ENCODE assay signal across 21 cellular contexts in the genomic region with DNA sequence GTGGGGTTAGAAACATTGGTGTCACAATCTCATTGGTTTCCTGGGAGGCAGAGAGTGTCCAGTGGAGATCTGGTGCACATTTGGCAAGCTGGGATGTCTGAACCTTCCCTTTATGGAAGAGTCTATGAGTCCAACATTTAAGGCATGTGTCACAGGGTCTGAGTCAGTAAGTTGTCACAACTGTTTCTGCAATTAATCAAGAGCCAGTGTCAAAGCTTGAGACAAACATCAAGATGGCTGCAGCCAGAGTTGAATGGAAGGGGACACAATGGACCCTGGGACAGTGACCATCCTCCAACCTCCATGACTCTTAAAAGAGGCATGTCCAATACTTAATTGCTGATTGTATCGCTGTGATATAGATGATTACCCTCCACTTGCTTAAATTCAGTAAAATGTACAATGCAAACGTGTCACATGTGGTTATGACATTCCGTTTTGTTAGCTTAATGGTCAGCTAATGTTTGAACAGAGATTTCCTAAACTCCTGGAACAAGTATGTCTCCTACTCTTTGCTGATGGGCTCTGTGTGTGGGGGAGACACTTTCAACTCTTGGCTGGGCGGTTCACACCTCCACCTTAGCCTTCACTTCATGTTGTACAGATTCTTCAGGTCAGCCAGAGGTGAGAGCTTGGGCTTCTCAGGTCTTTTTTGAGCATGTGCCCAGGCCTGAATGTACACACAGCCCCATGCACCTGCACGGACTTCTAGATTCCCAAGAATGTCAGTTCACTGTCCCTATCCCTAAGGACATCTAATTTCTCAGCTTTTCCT.
"Had no signal": no experiment of that assay in that cellular context is flagged by ENCODE, and none has a peak within 500 bp of the region (broad histone marks: within the 10 kb centered on the region; RNA-seq: fewer than 3 reads in every experiment).

No MANE protein-coding gene starts in this region.

- H2AFZ ChIP-seq: parathyroid adenoma had no signal

- H3K79me2 ChIP-seq: parathyroid adenoma had no signal

- ATAC-seq: esophagus mucosa; gastrocnemius medialis; right cardiac atrium; stimulated activated memory B cell treated with anti-CD40 and anti-IgM and Interleukin-4, amounts not matched to agents 10 μg/mL and 1 μg/mL and 100 μg/mL, for 72 hours had no signal

- H3K4me1 ChIP-seq: gastrocnemius medialis, parathyroid adenoma, stomach, transverse colon had no signal

- H3K27ac ChIP-seq: gastrocnemius medialis, parathyroid adenoma, stomach, transverse colon had no signal

- DNase-seq: activated CD4-positive, alpha-beta T cell treated with anti-CD3 and anti-CD28 coated beads for 4 hours; activated CD4-positive, alpha-beta T cell treated with anti-CD3 and anti-CD28 coated beads, Interleukin-2, amount 50 U/mL, for 48 hours; activated CD4-positive, CD25-positive, alpha-beta regulatory T cell; activated gamma-delta T cell; activated naive CD4-positive, alpha-beta T cell treated with anti-CD3 and anti-CD28 coated beads, Interleukin-2, amount 50 U/mL, for 16 hours; activated T-cell treated with anti-CD3 and anti-CD28 coated beads for 4 hours; aorta; central memory CD4-positive, alpha-beta T cell; dermis blood vessel endothelial cell; effector CD8-positive, alpha-beta T cell; gastrocnemius medialis; hippocampal formation; right cardiac atrium; stimulated activated CD4-positive, alpha-beta T cell treated with anti-CD3 and anti-CD28 coated beads, Interleukin-15, amount 100 ng/mL, for 24 hours; stomach; T-helper 9 cell; transverse colon had no signal

- H3K4me2 ChIP-seq: smooth muscle cell had no signal

- H3K27me3 ChIP-seq: gastrocnemius medialis, stomach, transverse colon had no signal

- H3K4me3 ChIP-seq: gastrocnemius medialis, smooth muscle cell, stomach, transverse colon had no signal

- H3K9ac ChIP-seq: parathyroid adenoma had no signal

- H3K36me3 ChIP-seq: gastrocnemius medialis, stomach, transverse colon had no signal
